In genomic region chr11:120184946-120185677, GRCh38 we compare ENCODE assay signal across 11 cellular contexts. TPM values are rescaled to one million over a fixed set of nuclear protein-coding genes. Genes with fewer than 3 reads are reported as not detected.
DNase-seq lines count a peak whose midpoint lies in the region; TF ChIP-seq lines count a peak whose summit lies in the region.
"Had no signal": no experiment of that assay in that cellular context is flagged by ENCODE, and none has a peak within 500 bp of the region (broad histone marks: within the 10 kb centered on the region; RNA-seq: fewer than 3 reads in every experiment).

No MANE protein-coding gene starts in this region.

- TF ChIP-seq CTCF in vagina (IDR thresholded peaks at IDR 0.05): no peak

- H3K27ac Mint-ChIP-seq in immature natural killer cell: no peak overlapping the region

- H3K9me3 Mint-ChIP-seq in immature natural killer cell: no peaks in the 10 kb centered on the region

- no peak overlapping the region for H3K4me2 ChIP-seq in neuronal stem cell (ENCODE audit: insufficient read depth, low read length, poor library complexity, severe bottlenecking)

- peak overlapping the region; percentile 29 for H2BK5ac ChIP-seq in neuronal stem cell (ENCODE audit: low read length)

- H3K27me3 ChIP-seq in neuronal stem cell (ENCODE audit: control insufficient read depth in 3 of 3, insufficient read depth in 3 of 3, low read depth in 1 of 3, low read length in 3 of 3): no peaks in the 10 kb centered on the region
- no peaks in the 10 kb centered on the region for H3K27me3 ChIP-seq in vagina

- H4K8ac ChIP-seq in neuronal stem cell (ENCODE audit: low read depth, low read length): no peak overlapping the region

- peak overlapping the region; percentile 17 for H3K9ac ChIP-seq in neuronal stem cell (ENCODE audit: low read depth, low read length, poor library complexity)

- peak overlapping the region; percentile 31 for H3K18ac ChIP-seq in neuronal stem cell (ENCODE audit: low read length)

- no peak overlapping the region for H3K23ac ChIP-seq in neuronal stem cell (ENCODE audit: low read depth, low read length, poor library complexity)

- peak overlapping the region; percentile 61 for H2AK5ac ChIP-seq in neuronal stem cell (ENCODE audit: low read depth, low read length)

- no peak for TF ChIP-seq POLR2A in vagina (IDR thresholded peaks at IDR 0.05)

- no peak overlapping the region for H2BK120ac ChIP-seq in neuronal stem cell (ENCODE audit: low read depth, low read length)

- H3K9me3 ChIP-seq in neuronal stem cell (replicated peaks in 1 of 2; ENCODE audit: control insufficient read depth in 2 of 2, insufficient read depth in 1 of 2, low read depth in 1 of 2, low read length in 2 of 2) (peaks cover 0 to 7% of the 10 kb centered on the region in 2 donors), vagina (no peaks in the 10 kb centered on the region)
- H3K9me3 ChIP-seq: thoracic aorta had no signal

- H3K4me3 Mint-ChIP-seq in immature natural killer cell: no peak overlapping the region

- H2BK15ac ChIP-seq in neuronal stem cell (ENCODE audit: low read length): peak overlapping the region; percentile 71

- H3K27ac ChIP-seq in neuronal stem cell (replicated peaks; ENCODE audit: low read length) (no peak overlapping the region), vagina (peak overlapping the region; percentile 84)
- H3K27ac ChIP-seq: thoracic aorta had no signal

- no peaks in the 10 kb centered on the region for H3K36me3 Mint-ChIP-seq in immature natural killer cell

- no peaks in the 10 kb centered on the region for H3K79me1 ChIP-seq in neuronal stem cell (ENCODE audit: low read depth, low read length)

- no peak overlapping the region for H3K4ac ChIP-seq in neuronal stem cell (ENCODE audit: low read length)

- no CpG with 5 or more reads among the region's 7 CpGs for WGBS in neuronal stem cell (ENCODE audit: extremely low coverage in 2 of 2, insufficient read length in 2 of 2, insufficient replicate concordance in 1 of 2), 2 donors

- no peak overlapping the region for H3K14ac ChIP-seq in neuronal stem cell (ENCODE audit: low read length)

- H2AFZ ChIP-seq in neuronal stem cell (ENCODE audit: low read length): peak overlapping the region; percentile 73

- peaks cover 3 to 13% (median 3%) of the 10 kb centered on the region in 3 donors for H3K27me3 Mint-ChIP-seq in immature natural killer cell (ENCODE audit: low read depth in 3 of 3)

- H3K4me1 Mint-ChIP-seq in immature natural killer cell: no peaks in the 10 kb centered on the region

- H3K4me1 ChIP-seq in neuronal stem cell (ENCODE audit: control insufficient read depth in 2 of 2, insufficient read depth in 1 of 2, low read depth in 1 of 2, low read length in 2 of 2) (peaks cover 51 to 59% of the 10 kb centered on the region in 2 donors), vagina (peaks cover 86% of the 10 kb centered on the region)

- no peak overlapping the region for H3K4me3 ChIP-seq in neuronal stem cell (ENCODE audit: low read length in 2 of 2)
- H3K4me3 ChIP-seq in vagina: no peak overlapping the region
- H3K4me3 ChIP-seq: thoracic aorta had no signal

- no peaks in the 10 kb centered on the region for H3K36me3 ChIP-seq in neuronal stem cell (replicated peaks in 1 of 2; ENCODE audit: control insufficient read depth in 2 of 2, insufficient read depth in 2 of 2, low read length in 2 of 2)
- H3K36me3 ChIP-seq in vagina: no peaks in the 10 kb centered on the region
- H3K36me3 ChIP-seq: thoracic aorta had no signal

- intact Hi-C loops in cardiac septum (cut with DNase I) (no loop called here), vagina (cut with DNase I) (no loop called here)

- H2BK12ac ChIP-seq in neuronal stem cell (ENCODE audit: low read length): no peak overlapping the region

- H4K91ac ChIP-seq in neuronal stem cell (ENCODE audit: low read depth, low read length, poor library complexity): no peak overlapping the region

- DNase-seq in activated effector memory CD4-positive, alpha-beta T cell treated with anti-CD3 and anti-CD28 coated beads, Interleukin-2, amount 50 U/mL, for 16 hours: peak; percentile 36
- no peak for DNase-seq in activated effector memory CD4-positive, alpha-beta T cell treated with Interleukin-2 at 50 U/mL for 16 hours
- DNase-seq in cardiac septum (ENCODE audit: low spot score): peak; percentile 83
- no peak for DNase-seq in neuronal stem cell (ENCODE audit: low spot score)
- DNase-seq in vagina (ENCODE audit: extremely low spot score in 2 of 2): peak in 1 of 2 donors; percentile 94
- no peak for DNase-seq in SK-N-DZ (ENCODE audit: low spot score)
- no peak for DNase-seq in immature natural killer cell
- no peak for DNase-seq in T-helper 2 cell
- DNase-seq: GDM1, NCI-H345 had no signal

RNA-seq across cellular contexts. Expression of gene OAF, which starts 25.7 kb away (rescaled TPM):
- total RNA-seq in cardiac septum (17.8 TPM), vagina (56.7 TPM)
- polyA plus RNA-seq in neuronal stem cell (2013, experiment 1 of 2): 2.1 TPM
- polyA plus RNA-seq in neuronal stem cell (2013, experiment 2 of 2): 2.0 TPM
- 1.6 and 3.1 TPM in 2 replicates for polyA plus RNA-seq in SK-N-DZ (2014; cell fraction: cytosol; rRNA removed)
- polyA plus RNA-seq in SK-N-DZ (2014; cell fraction: nucleus; rRNA removed): 0.41 and 2.0 TPM in 2 replicates
- 1 to 10 TPM; 1.9 to 2.5 (median 2.4) TPM for polyA plus RNA-seq in immature natural killer cell

RNA-seq across cellular contexts. Expression of gene TRIM29, which starts 47.2 kb away (rescaled TPM):
- not detected for total RNA-seq in cardiac septum
- polyA plus RNA-seq in neuronal stem cell (2013, experiment 1 of 2): 0.03 TPM
- not detected for polyA plus RNA-seq in neuronal stem cell (2013, experiment 2 of 2)
- total RNA-seq in vagina: 729 TPM
- 0.13 and 0.23 TPM in 2 replicates for polyA plus RNA-seq in SK-N-DZ (2014; cell fraction: cytosol; rRNA removed)
- polyA plus RNA-seq in SK-N-DZ (2014; cell fraction: nucleus; rRNA removed): 0.14 and 1.7 TPM in 2 replicates
- polyA plus RNA-seq in immature natural killer cell: not detected

RNA-seq across cellular contexts. Expression of gene POU2F3, which starts 54.8 kb away (rescaled TPM):
- not detected for total RNA-seq in cardiac septum
- polyA plus RNA-seq in neuronal stem cell (2013, experiment 1 of 2): 0.03 TPM
- 0.03 TPM for polyA plus RNA-seq in neuronal stem cell (2013, experiment 2 of 2)
- total RNA-seq in vagina: 2.7 TPM
- polyA plus RNA-seq in SK-N-DZ (2014; cell fraction: cytosol; rRNA removed): not detected in 2 replicates
- polyA plus RNA-seq in SK-N-DZ (2014; cell fraction: nucleus; rRNA removed): not detected in 2 replicates
- polyA plus RNA-seq in immature natural killer cell: not detected
- total RNA-seq: thoracic aorta had no signal

Comparison
In these comparisons a context has a peak if more than half of its experiments do, and no peak if none do; other contexts are left out.
1. DNase-seq: peak in activated effector memory CD4-positive, alpha-beta T cell treated with anti-CD3 and anti-CD28 coated beads, Interleukin-2, amount 50 U/mL, for 16 hours (single experiment) and cardiac septum (single experiment); none in activated effector memory CD4-positive, alpha-beta T cell treated with Interleukin-2 at 50 U/mL for 16 hours (single experiment), neuronal stem cell (single experiment), SK-N-DZ (single experiment), immature natural killer cell (0 of 3) and T-helper 2 cell (0 of 5).
2. RNA of gene TRIM29, which starts 47.2 kb away (total RNA-seq): 729 TPM in vagina (single experiment); not detected in cardiac septum (single experiment); every median in the first group is over 100 times any median in the second.